32 cellular contexts compared by ENCODE assay signal in genomic region chr15:65769482-65769881, GRCh38.
"Had no signal": no experiment of that assay in that cellular context is flagged by ENCODE, and none has a peak within 500 bp of the region (broad histone marks: within the 10 kb centered on the region; RNA-seq: fewer than 3 reads in every experiment).

No MANE protein-coding gene starts in this region.

- H3K9me3 Mint-ChIP-seq: activated CD4-positive, alpha-beta memory T cell treated with anti-CD3 and anti-CD28 coated beads for 36 hours; activated CD4-positive, alpha-beta T cell treated with anti-CD3 and anti-CD28 coated beads, Interleukin-2, amount 10 ng/mL, durations not matched to agents 24 days and 14 days; activated naive CD4-positive, alpha-beta T cell treated with anti-CD3 and anti-CD28 coated beads for 36 hours; activated naive CD4-positive, alpha-beta T cell treated with anti-CD3 and anti-CD28 coated beads, Interleukin-2, amount 50 U/mL, for 24 hours; activated naive CD8-positive, alpha-beta T cell treated with anti-CD3 and anti-CD28 coated beads, Interleukin-2, amount 50 U/mL, for 24 hours; activated T-helper 1 cell treated with anti-CD3 and anti-CD28 coated beads, Interleukin-12 subunit alpha, Interleukin-12 subunit beta, Interleukin-2, Interleukin-4 antibody, amounts not matched to agents 30 ng/mL and 10 ng/mL and 1 ng/mL, durations not matched to agents 14 hours and 24 hours and 36 hours; activated T-helper 2 cell treated with anti-CD3 and anti-CD28 coated beads, Interferon-gamma antibody, Interleukin-2, Interleukin-4, amounts not matched to agents 10 μg/mL and 5 μg/mL and 100 μg/mL, durations not matched to agents 14 hours and 24 hours and 36 hours; effector memory CD8-positive, alpha-beta T cell had no signal

- H3K4me3 ChIP-seq: adrenal gland, body of pancreas, esophagus muscularis mucosa, gastrocnemius medialis, heart left ventricle had no signal

- H3K27me3 ChIP-seq: adrenal gland, body of pancreas, esophagus muscularis mucosa, foreskin keratinocyte, gastrocnemius medialis, heart left ventricle had no signal

- FAIRE-seq: colon had no signal

- H3K27me3 Mint-ChIP-seq: activated CD4-positive, alpha-beta memory T cell treated with anti-CD3 and anti-CD28 coated beads for 36 hours; activated CD4-positive, alpha-beta T cell treated with anti-CD3 and anti-CD28 coated beads for 36 hours; activated CD4-positive, alpha-beta T cell treated with anti-CD3 and anti-CD28 coated beads, Interleukin-2, amount 10 ng/mL, durations not matched to agents 24 days and 14 days; activated CD8-positive, alpha-beta memory T cell treated with anti-CD3 and anti-CD28 coated beads, Interleukin-2, amount 10 ng/mL, durations not matched to agents 7 days and 5 days; activated naive CD4-positive, alpha-beta T cell treated with anti-CD3 and anti-CD28 coated beads, Interleukin-2, amount 50 U/mL, for 24 hours; activated naive CD8-positive, alpha-beta T cell treated with anti-CD3 and anti-CD28 coated beads for 36 hours; activated naive CD8-positive, alpha-beta T cell treated with anti-CD3 and anti-CD28 coated beads, Interleukin-2, amount 50 U/mL, for 24 hours; effector memory CD8-positive, alpha-beta T cell had no signal

- H3K27ac ChIP-seq: adrenal gland, body of pancreas, esophagus muscularis mucosa, foreskin keratinocyte, gastrocnemius medialis, heart left ventricle had no signal

- H3K4me3 Mint-ChIP-seq: activated CD4-positive, alpha-beta memory T cell treated with anti-CD3 and anti-CD28 coated beads for 36 hours; activated CD4-positive, alpha-beta T cell treated with anti-CD3 and anti-CD28 coated beads for 36 hours; activated CD4-positive, alpha-beta T cell treated with anti-CD3 and anti-CD28 coated beads, Interleukin-2, amount 10 ng/mL, durations not matched to agents 24 days and 14 days; activated CD8-positive, alpha-beta memory T cell treated with anti-CD3 and anti-CD28 coated beads, Interleukin-2, amount 10 ng/mL, durations not matched to agents 7 days and 5 days; activated CD8-positive, alpha-beta T cell treated with anti-CD3 and anti-CD28 coated beads, Interleukin-2, amount 10 ng/mL, durations not matched to agents 7 days and 5 days; activated naive CD4-positive, alpha-beta T cell treated with anti-CD3 and anti-CD28 coated beads for 36 hours; activated naive CD4-positive, alpha-beta T cell treated with anti-CD3 and anti-CD28 coated beads, Interleukin-2, amount 50 U/mL, for 24 hours; activated naive CD8-positive, alpha-beta T cell treated with anti-CD3 and anti-CD28 coated beads for 36 hours; activated naive CD8-positive, alpha-beta T cell treated with anti-CD3 and anti-CD28 coated beads, Interleukin-2, amount 50 U/mL, for 24 hours; activated T-helper 1 cell treated with anti-CD3 and anti-CD28 coated beads, Interleukin-12 subunit alpha, Interleukin-12 subunit beta, Interleukin-2, Interleukin-4 antibody, amounts not matched to agents 30 ng/mL and 10 ng/mL and 1 ng/mL, durations not matched to agents 14 hours and 24 hours and 36 hours; effector memory CD8-positive, alpha-beta T cell had no signal

- H3K27ac Mint-ChIP-seq: activated CD4-positive, alpha-beta memory T cell treated with anti-CD3 and anti-CD28 coated beads for 36 hours; activated CD4-positive, alpha-beta T cell treated with anti-CD3 and anti-CD28 coated beads for 36 hours; activated CD4-positive, alpha-beta T cell treated with anti-CD3 and anti-CD28 coated beads, Interleukin-2, amount 10 ng/mL, durations not matched to agents 24 days and 14 days; activated CD8-positive, alpha-beta memory T cell treated with anti-CD3 and anti-CD28 coated beads, Interleukin-2, amount 10 ng/mL, durations not matched to agents 7 days and 5 days; activated CD8-positive, alpha-beta T cell treated with anti-CD3 and anti-CD28 coated beads, Interleukin-2, amount 10 ng/mL, durations not matched to agents 7 days and 5 days; activated naive CD4-positive, alpha-beta T cell treated with anti-CD3 and anti-CD28 coated beads for 36 hours; activated naive CD4-positive, alpha-beta T cell treated with anti-CD3 and anti-CD28 coated beads, Interleukin-2, amount 50 U/mL, for 24 hours; activated naive CD8-positive, alpha-beta T cell treated with anti-CD3 and anti-CD28 coated beads for 36 hours; activated naive CD8-positive, alpha-beta T cell treated with anti-CD3 and anti-CD28 coated beads, Interleukin-2, amount 50 U/mL, for 24 hours; activated T-helper 1 cell treated with anti-CD3 and anti-CD28 coated beads, Interleukin-12 subunit alpha, Interleukin-12 subunit beta, Interleukin-2, Interleukin-4 antibody, amounts not matched to agents 30 ng/mL and 10 ng/mL and 1 ng/mL, durations not matched to agents 14 hours and 24 hours and 36 hours; activated T-helper 2 cell treated with anti-CD3 and anti-CD28 coated beads, Interferon-gamma antibody, Interleukin-2, Interleukin-4, amounts not matched to agents 10 μg/mL and 5 μg/mL and 100 μg/mL, durations not matched to agents 14 hours and 24 hours and 36 hours; effector memory CD8-positive, alpha-beta T cell had no signal

- H3K36me3 ChIP-seq: adrenal gland, esophagus muscularis mucosa, gastrocnemius medialis, heart left ventricle had no signal

- ATAC-seq: activated CD4-positive, alpha-beta T cell treated with anti-CD3 and anti-CD28 coated beads for 36 hours; activated CD8-positive, alpha-beta memory T cell treated with anti-CD3 and anti-CD28 coated beads, Interleukin-2, amount 10 ng/mL, durations not matched to agents 7 days and 5 days; activated CD8-positive, alpha-beta T cell treated with anti-CD3 and anti-CD28 coated beads, Interleukin-2, amount 10 ng/mL, durations not matched to agents 7 days and 5 days; activated naive CD8-positive, alpha-beta T cell treated with anti-CD3 and anti-CD28 coated beads, Interleukin-2, amount 50 U/mL, for 24 hours; body of pancreas; effector memory CD8-positive, alpha-beta T cell; foreskin keratinocyte; gastrocnemius medialis; heart left ventricle had no signal

- H3K4me1 ChIP-seq: foreskin keratinocyte had no signal

- H3K9me3 ChIP-seq: adrenal gland, body of pancreas, esophagus muscularis mucosa, gastrocnemius medialis, heart left ventricle had no signal

- DNase-seq: activated CD4-positive, alpha-beta memory T cell treated with anti-CD3 and anti-CD28 coated beads for 36 hours; activated CD4-positive, alpha-beta T cell treated with anti-CD3 and anti-CD28 coated beads for 36 hours; activated CD4-positive, alpha-beta T cell treated with anti-CD3 and anti-CD28 coated beads, Interleukin-2, amount 10 ng/mL, durations not matched to agents 24 days and 14 days; activated CD4-positive, CD25-positive, alpha-beta regulatory T cell; activated CD4-positive, CD25-positive, alpha-beta regulatory T cell treated with anti-CD3 and anti-CD28 coated beads, Interleukin-2, amount 50 U/mL, for 72 hours; activated CD8-positive, alpha-beta memory T cell treated with anti-CD3 and anti-CD28 coated beads, Interleukin-2, amount 10 ng/mL, durations not matched to agents 7 days and 5 days; activated CD8-positive, alpha-beta memory T cell treated with anti-CD3 and anti-CD28 coated beads, Interleukin-2, amount 50 U/mL, for 4 hours; activated CD8-positive, alpha-beta T cell treated with anti-CD3 and anti-CD28 coated beads, Interleukin-2, amount 10 ng/mL, durations not matched to agents 7 days and 5 days; activated effector memory CD4-positive, alpha-beta T cell treated with anti-CD3 and anti-CD28 coated beads, Interleukin-2, amount 50 U/mL, for 16 hours; activated naive CD4-positive, alpha-beta T cell treated with anti-CD3 and anti-CD28 coated beads for 36 hours; activated naive CD8-positive, alpha-beta T cell treated with anti-CD3 and anti-CD28 coated beads for 36 hours; activated naive CD8-positive, alpha-beta T cell treated with anti-CD3 and anti-CD28 coated beads, Interleukin-2, amount 50 U/mL, for 24 hours; activated T-cell treated with anti-CD3 and anti-CD28 coated beads, Interleukin-2, amount 50 U/mL, for 1 hour; activated T-cell treated with anti-CD3 and anti-CD28 coated beads, Interleukin-2, amount 50 U/mL, for 48 hours; adrenal gland; amygdala; aorta; body of pancreas; caudate nucleus; cortex of kidney; dermis blood vessel endothelial cell; effector CD4-positive, alpha-beta T cell; effector memory CD8-positive, alpha-beta T cell; foreskin keratinocyte; gastrocnemius medialis; glutamatergic neuron; heart left ventricle had no signal
